20 cellular contexts compared by ENCODE assay signal in the genomic region with DNA sequence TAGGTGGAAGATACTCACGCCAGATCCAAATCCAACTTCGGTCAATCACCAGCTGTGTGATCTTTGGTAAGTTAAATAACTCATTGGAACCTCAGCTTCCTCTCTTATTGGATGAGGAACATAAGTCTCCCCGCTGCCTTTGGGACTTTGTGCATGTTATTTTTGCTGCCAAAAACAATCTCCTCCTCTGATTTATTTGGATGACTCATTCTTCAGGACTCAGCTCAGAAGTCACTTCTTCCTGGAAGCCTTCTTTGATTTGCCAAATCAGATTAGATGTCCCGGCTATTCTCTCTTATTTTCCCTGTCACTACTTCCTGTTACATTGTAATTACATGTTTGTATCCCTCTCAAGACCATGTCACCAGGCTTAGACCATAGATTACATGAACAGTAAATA.
DNase-seq lines count a peak whose midpoint lies in the region; FAIRE-seq and TF ChIP-seq lines count a peak whose summit lies in the region.
"Had no signal": no experiment of that assay in that cellular context is flagged by ENCODE, and none has a peak within 500 bp of the region (broad histone marks: within the 10 kb centered on the region; RNA-seq: fewer than 3 reads in every experiment).

No MANE protein-coding gene starts in this region.

- no peak overlapping the region for H2BK120ac ChIP-seq in mesenchymal stem cell (ENCODE audit: low read depth, low read length)

- H3K4me3 ChIP-seq in breast epithelium (no peak overlapping the region), adipocyte (ENCODE audit: low read length) (no peak overlapping the region), fibroblast of pulmonary artery (replicated peaks; ENCODE audit: low read depth, low read length) (no peak overlapping the region), small intestine (ENCODE audit: low read depth in 1 of 2, low read length in 2 of 2) (no peak overlapping the region), mesenchymal stem cell (ENCODE audit: insufficient read depth in 1 of 2, low read depth in 1 of 2, low read length in 2 of 2) (no peak overlapping the region)
- H3K4me3 ChIP-seq: GM23338, PC-9 had no signal

- no peak overlapping the region for H4K8ac ChIP-seq in mesenchymal stem cell (ENCODE audit: low read length)

- no peak overlapping the region for H2AK5ac ChIP-seq in mesenchymal stem cell (ENCODE audit: low read length, severe bottlenecking)

- H3K27me3 ChIP-seq in breast epithelium: no peaks in the 10 kb centered on the region
- H3K27me3 ChIP-seq in adipocyte (replicated peaks; ENCODE audit: control insufficient read depth, insufficient read depth, low read length): no peaks in the 10 kb centered on the region
- no peaks in the 10 kb centered on the region for H3K27me3 ChIP-seq in small intestine (ENCODE audit: control insufficient read depth in 2 of 2, insufficient read depth in 2 of 2, low read length in 2 of 2)
- no peaks in the 10 kb centered on the region for H3K27me3 ChIP-seq in mesenchymal stem cell (ENCODE audit: control insufficient read depth in 1 of 2, insufficient read depth in 1 of 2, low read length in 2 of 2)

- FAIRE-seq in small intestine (lab: Jason Lieb, UNC): no peak

- H2BK12ac ChIP-seq in mesenchymal stem cell (ENCODE audit: low read length in 2 of 2): no peak overlapping the region

- no peak overlapping the region for H2BK5ac ChIP-seq in mesenchymal stem cell (ENCODE audit: low read depth, low read length, poor library complexity, severe bottlenecking)

- H3K4me3 Mint-ChIP-seq in MCF 10A (ENCODE audit: unreplicated experiment): no peak overlapping the region
- H3K4me3 Mint-ChIP-seq: GM23338 had no signal

- intact Hi-C loops in MCF 10A (cut with micrococcal nuclease) (no loop called here), breast epithelium (cut with DNase I; ENCODE audit: low total_unique reads) (no loop called here)

- peaks cover 5% of the 10 kb centered on the region for H3K9me3 Mint-ChIP-seq in MCF 10A (ENCODE audit: unreplicated experiment)

- no peak overlapping the region for H3K4ac ChIP-seq in mesenchymal stem cell (ENCODE audit: low read depth in 1 of 2, low read length in 2 of 2)

- H2BK15ac ChIP-seq in mesenchymal stem cell (ENCODE audit: low read depth, poor library complexity, severe bottlenecking): no peak overlapping the region

- H3K4me2 ChIP-seq in mesenchymal stem cell (ENCODE audit: low read length, poor library complexity, severe bottlenecking): no peak overlapping the region
- H3K4me2 ChIP-seq: GM23338, PC-9 had no signal

- H3K27ac Mint-ChIP-seq in MCF 10A (ENCODE audit: low read depth, unreplicated experiment): no peak overlapping the region
- H3K27ac Mint-ChIP-seq: GM23338 had no signal

- no peaks in the 10 kb centered on the region for H3K27me3 Mint-ChIP-seq in MCF 10A (ENCODE audit: insufficient read depth, unreplicated experiment)

- H3K4me1 ChIP-seq in breast epithelium: no peaks in the 10 kb centered on the region
- no peaks in the 10 kb centered on the region for H3K4me1 ChIP-seq in adipocyte (ENCODE audit: control insufficient read depth, insufficient read depth, low read length)
- H3K4me1 ChIP-seq in small intestine (ENCODE audit: control insufficient read depth in 2 of 2, insufficient read depth in 1 of 2, low read depth in 1 of 2, low read length in 1 of 2): no peaks in the 10 kb centered on the region
- no peaks in the 10 kb centered on the region for H3K4me1 ChIP-seq in mesenchymal stem cell (ENCODE audit: control insufficient read depth, insufficient read depth, low read depth, low read length)

- H4K91ac ChIP-seq in mesenchymal stem cell (ENCODE audit: low read length): no peak overlapping the region

- H3K23ac ChIP-seq in mesenchymal stem cell (ENCODE audit: low read length in 2 of 2): no peak overlapping the region

- WGBS in small intestine, 3 donors: 20 to 56% (median 34%) methylated on average over 4 of the region's 4 CpGs
- 73% methylated on average over 4 of the region's 4 CpGs for WGBS in mesenchymal stem cell

- no peaks in the 10 kb centered on the region for H3K36me3 Mint-ChIP-seq in MCF 10A (ENCODE audit: insufficient read depth, unreplicated experiment)

- peak; percentile 30 for DNase-seq in MCF 10A (ENCODE audit: unreplicated experiment)
- DNase-seq in breast epithelium (ENCODE audit: low spot score in 2 of 2): no peak
- peak; percentile 2 for DNase-seq in adipocyte (ENCODE audit: low read depth)
- DNase-seq in fibroblast of pulmonary artery (ENCODE audit: low read depth): peak; percentile 43
- DNase-seq in small intestine: peak; percentile 60
- DNase-seq in SHP77 (lab: John Stamatoyannopoulos, UW): no peak
- no peak for DNase-seq in mesenchymal stem cell
- no peak for DNase-seq in NCI-H1930 (lab: John Stamatoyannopoulos, UW)
- DNase-seq: 8988T, DND-41, GF-D8, KBM-7, MM.1S, NCI-H1092 treated with DMSO at 0.1 percent for 48 hours, NCI-H187, NCI-H446 treated with DMSO at 0.1 percent for 48 hours, NCI-H748 treated with DMSO at 0.1 percent for 48 hours, PC-9 had no signal

- H3K79me1 ChIP-seq in mesenchymal stem cell (replicated peaks; ENCODE audit: low read length, poor library complexity, severe bottlenecking): no peaks in the 10 kb centered on the region

- H3K18ac ChIP-seq in mesenchymal stem cell (ENCODE audit: low read depth in 1 of 2, low read length in 2 of 2): no peak overlapping the region

- POLR2A ChIA-PET in MCF 10A (lab: Yijun Ruan, JAX): interaction anchor here (0.7 kb wide), 1 partner anchor 142 kb away, joined by 3 read pairs; no protein-coding TSS in a partner anchor

- H3K9ac ChIP-seq in adipocyte (ENCODE audit: low read length) (no peak overlapping the region), mesenchymal stem cell (ENCODE audit: low read length) (no peak overlapping the region)

- H3K14ac ChIP-seq in mesenchymal stem cell (ENCODE audit: low read length in 2 of 2): no peak overlapping the region

- BruUV-seq in MCF 10A (replicated peaks; lab: Mats Ljungman, UMichigan): no TSS peak

- H3K36me3 ChIP-seq in breast epithelium (no peaks in the 10 kb centered on the region), adipocyte (ENCODE audit: control insufficient read depth, insufficient read depth, low read length, severe bottlenecking) (no peaks in the 10 kb centered on the region), small intestine (ENCODE audit: control insufficient read depth in 2 of 2, insufficient read depth in 2 of 2, low read length in 2 of 2) (no peaks in the 10 kb centered on the region), mesenchymal stem cell (ENCODE audit: control insufficient read depth in 1 of 2, insufficient read depth in 2 of 2, low read depth in 1 of 2, low read length in 2 of 2) (no peaks in the 10 kb centered on the region)

- H3K9me3 ChIP-seq in breast epithelium (no peaks in the 10 kb centered on the region), adipocyte (ENCODE audit: control insufficient read depth, low read length) (peaks cover 4% of the 10 kb centered on the region), small intestine (ENCODE audit: control insufficient read depth, low read depth) (no peaks in the 10 kb centered on the region), mesenchymal stem cell (ENCODE audit: control insufficient read depth, low read length) (peaks cover 3% of the 10 kb centered on the region)

- no peak overlapping the region for H3K27ac ChIP-seq in breast epithelium
- H3K27ac ChIP-seq in small intestine (ENCODE audit: low read depth in 1 of 2, low read length in 1 of 2): no peak overlapping the region
- no peak overlapping the region for H3K27ac ChIP-seq in mesenchymal stem cell (ENCODE audit: low read length, poor library complexity, severe bottlenecking)
- H3K27ac ChIP-seq: C4-2B, PC-9 had no signal

- no peak for TF ChIP-seq CTCF in MCF 10A (IDR thresholded peaks at IDR 0.05; ENCODE audit: unreplicated experiment)
- no peak for TF ChIP-seq CTCF in breast epithelium (IDR thresholded peaks at IDR 0.05)
- TF ChIP-seq CTCF in fibroblast of pulmonary artery (IDR thresholded peaks at IDR 0.05; ENCODE audit: low read length, missing control alignments): no peak

- no peak overlapping the region for H2AFZ ChIP-seq in mesenchymal stem cell (ENCODE audit: low read depth, low read length)
- H2AFZ ChIP-seq: GM23338, PC-9 had no signal

- peaks cover 10% of the 10 kb centered on the region for H3K4me1 Mint-ChIP-seq in MCF 10A (ENCODE audit: insufficient read depth, unreplicated experiment)
- H3K4me1 Mint-ChIP-seq: GM23338 had no signal

- CTCF ChIA-PET in MCF 10A (lab: Yijun Ruan, JAX): no interaction called here

- no peak for TF ChIP-seq POLR2A in breast epithelium (IDR thresholded peaks at IDR 0.05)

Comparison
In these comparisons a context has a peak if more than half of its experiments do, and no peak if none do; other contexts are left out.
1. DNase-seq: peak in MCF 10A (single experiment), adipocyte (single experiment), fibroblast of pulmonary artery (single experiment) and small intestine (single experiment); none in breast epithelium (0 of 2), SHP77 (0 of 2), mesenchymal stem cell (single experiment) and NCI-H1930 (0 of 2).